ENCODE assay signal across 20 cellular contexts in the genomic region with DNA sequence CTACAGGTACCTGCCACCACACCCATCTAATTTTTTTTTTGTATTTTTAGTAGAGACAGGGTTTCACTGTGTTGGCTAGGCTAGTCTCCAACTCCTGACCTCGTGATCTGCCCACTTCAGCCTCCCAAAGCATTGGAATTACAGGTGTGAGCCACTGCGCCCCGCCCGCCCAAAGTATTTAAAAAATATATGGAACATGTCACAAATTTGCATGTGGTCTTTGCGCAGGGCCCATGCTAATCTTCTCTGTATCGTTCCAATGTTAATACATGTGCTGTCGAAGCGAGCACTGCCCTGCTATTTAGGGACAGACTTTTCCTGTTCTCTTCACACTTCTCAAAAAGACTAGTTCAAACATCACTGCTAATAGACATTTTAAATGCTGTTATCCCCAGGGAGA. TPM values are rescaled to one million over a fixed set of nuclear protein-coding genes. Genes with fewer than 3 reads are reported as not detected.
A peak's percentile ranks its signal among the peaks of the same experiment; 100 is the strongest.
DNase-seq lines count a peak whose midpoint lies in the region; TF ChIP-seq lines count a peak whose summit lies in the region.
"Had no signal": no experiment of that assay in that cellular context is flagged by ENCODE, and none has a peak within 500 bp of the region (broad histone marks: within the 10 kb centered on the region; RNA-seq: fewer than 3 reads in every experiment).

No MANE protein-coding gene starts in this region.

- TF ChIP-seq CTCF in H9 (conservative IDR thresholded peaks at IDR 0.05) (no peak), RWPE1 (conservative IDR thresholded peaks at IDR 0.05; ENCODE audit: low read depth) (no peak), glutamatergic neuron (IDR thresholded peaks at IDR 0.05; ENCODE audit: partially characterized antibody, unreplicated experiment) (no peak)

- DNase-seq in H9 (no peak), RWPE1 (ENCODE audit: low spot score) (no peak), glutamatergic neuron (no peak), trophoblast cell (peak; percentile 51 to 54), NAMALWA (ENCODE audit: low spot score) (no peak), H4 (ENCODE audit: low spot score) (no peak), NCI-H524 (lab: John Stamatoyannopoulos, UW) (no peak)
- DNase-seq: activated CD4-positive, alpha-beta memory T cell treated with anti-CD3 and anti-CD28 coated beads, Interleukin-2, amount 10 ng/mL, durations not matched to agents 7 days and 5 days; activated effector memory CD4-positive, alpha-beta T cell treated with anti-CD3 and anti-CD28 coated beads, Interleukin-2, amount 50 U/mL, for 16 hours; NCI-H1092 treated with DMSO at 0.1 percent for 48 hours; NCI-H1930; Peyer's patch; SJCRH30; tibial artery had no signal

- H2BK120ac ChIP-seq in H9 (ENCODE audit: low read depth, low read length, poor library complexity, severe bottlenecking) (no peak overlapping the region), trophoblast cell (ENCODE audit: insufficient read depth, low read length, poor library complexity) (peak overlapping the region; percentile 31)

- H2BK20ac ChIP-seq in H9 (ENCODE audit: low read depth, low read length, poor library complexity, severe bottlenecking) = no peak overlapping the region

- H2BK5ac ChIP-seq in H9 (ENCODE audit: insufficient read length, low read length) (no peak overlapping the region), trophoblast cell (ENCODE audit: low read depth, low read length, poor library complexity) (no peak overlapping the region)

- H3K23me2 ChIP-seq in H9 (ENCODE audit: insufficient read length, low read depth, low read length, poor library complexity, severe bottlenecking) = peaks cover 12% of the 10 kb centered on the region

- H3K9me3 ChIP-seq in H9 (ENCODE audit: control insufficient read depth, low read depth, low read length) = no peaks in the 10 kb centered on the region
- peaks cover 2% of the 10 kb centered on the region for H3K9me3 ChIP-seq in trophoblast cell (ENCODE audit: insufficient read depth, low read depth, low read length)
- H3K9me3 ChIP-seq: BLaER1 treated with 17β-estradiol and CSF1 and Interleukin-3, amounts not matched to agents 10 nM and 100 nM; Peyer's patch; SJCRH30; tibial artery had no signal

- no CpG with 5 or more reads among the region's 8 CpGs for WGBS in H9 (ENCODE audit: extremely low coverage, insufficient read length, low lambda C conversion rate)
- no CpG with 5 or more reads among the region's 8 CpGs for WGBS in trophoblast cell (ENCODE audit: extremely low coverage, insufficient coverage, insufficient read length)

- H3K18ac ChIP-seq in H9 (ENCODE audit: insufficient read length, low read depth, low read length) (no peak overlapping the region), trophoblast cell (ENCODE audit: low read length) (no peak overlapping the region)

- peaks cover 3% of the 10 kb centered on the region for H3K79me1 ChIP-seq in H9 (ENCODE audit: insufficient read depth, low read depth, low read length, poor library complexity, severe bottlenecking)
- H3K79me1 ChIP-seq in trophoblast cell (ENCODE audit: low read length) = peaks cover 17% of the 10 kb centered on the region

- no peak overlapping the region for H3K4me3 ChIP-seq in trophoblast cell (ENCODE audit: low read depth, low read length)
- H3K4me3 ChIP-seq: BLaER1 treated with 17β-estradiol and CSF1 and Interleukin-3, amounts not matched to agents 10 nM and 100 nM; Peyer's patch; SJCRH30; tibial artery had no signal

- H4K5ac ChIP-seq in H9 (ENCODE audit: insufficient read length, low read depth, low read length) = no peak overlapping the region

- H3K4me2 ChIP-seq in H9 (ENCODE audit: insufficient read depth, insufficient read length, low read length) = no peak overlapping the region
- H3K4me2 ChIP-seq in trophoblast cell (ENCODE audit: low read length) = no peak overlapping the region
- H3K4me2 ChIP-seq: BLaER1 treated with 17β-estradiol and CSF1 and Interleukin-3, amounts not matched to agents 10 nM and 100 nM had no signal

- H2BK15ac ChIP-seq in H9 (ENCODE audit: low read depth, low read length) = no peak overlapping the region

- H2AFZ ChIP-seq in H9 (ENCODE audit: low read length) (no peak overlapping the region), trophoblast cell (ENCODE audit: insufficient read depth, low read length, poor library complexity) (no peak overlapping the region)

- H3K79me2 ChIP-seq in H9 (ENCODE audit: insufficient read depth, low read length) (peaks cover 2% of the 10 kb centered on the region; the same call in 1 of the 2 replicates), trophoblast cell (ENCODE audit: control insufficient read depth, insufficient read depth, low read length, poor library complexity) (peaks cover 11% of the 10 kb centered on the region)

- H3K27me3 ChIP-seq in H9 (ENCODE audit: insufficient read depth, low read length) = no peaks in the 10 kb centered on the region
- H3K27me3 ChIP-seq in trophoblast cell (ENCODE audit: insufficient read depth, low read length) = no peaks in the 10 kb centered on the region
- H3K27me3 ChIP-seq: BLaER1 treated with 17β-estradiol and CSF1 and Interleukin-3, amounts not matched to agents 10 nM and 100 nM; Peyer's patch; SJCRH30; tibial artery had no signal

- H2AK5ac ChIP-seq in H9 (ENCODE audit: insufficient read length, low read length) = no peak overlapping the region
- H2AK5ac ChIP-seq in trophoblast cell (ENCODE audit: low read length) = no peak overlapping the region

- H3K4me3 Mint-ChIP-seq in H9 (peak overlapping the region in 1 of 2 experiments; percentile 66; a peak in 2 of 5 replicates), glutamatergic neuron (ENCODE audit: unreplicated experiment) (no peak overlapping the region)
- H3K4me3 Mint-ChIP-seq: activated CD4-positive, alpha-beta memory T cell treated with anti-CD3 and anti-CD28 coated beads, Interleukin-2, amount 10 ng/mL, durations not matched to agents 7 days and 5 days; stimulated activated naive CD8-positive, alpha-beta T cell treated with anti-CD3 and anti-CD28 coated beads, Interleukin-15, Interleukin-2, amounts not matched to agents 100 ng/mL and 50 ng/mL, for 24 hours had no signal

- H4K20me1 ChIP-seq in H9 (ENCODE audit: control insufficient read depth, insufficient read depth, insufficient read length) = no peaks in the 10 kb centered on the region

- H3K23ac ChIP-seq in H9 (ENCODE audit: insufficient read length, low read depth, low read length) (no peak overlapping the region), trophoblast cell (ENCODE audit: low read length) (no peak overlapping the region)

- H3K36me3 Mint-ChIP-seq in H9 (ENCODE audit: insufficient read depth in 1 of 3, low read depth in 3 of 3) (no peaks in the 10 kb centered on the region; a peak in 2 of 7 replicates), glutamatergic neuron (ENCODE audit: unreplicated experiment) (no peaks in the 10 kb centered on the region)

- no peaks in the 10 kb centered on the region for H3K4me1 ChIP-seq in H9 (ENCODE audit: insufficient read depth, low read length)
- H3K4me1 ChIP-seq in trophoblast cell (ENCODE audit: control insufficient read depth in 1 of 2, insufficient read depth in 2 of 2, low read length in 2 of 2) = peaks cover 11 to 21% of the 10 kb centered on the region in 2 experiments

- H3K9ac ChIP-seq in H9 (ENCODE audit: extremely low read depth, insufficient read length, low read length) (no peak overlapping the region), trophoblast cell (ENCODE audit: low read length) (no peak overlapping the region)
- H3K9ac ChIP-seq: BLaER1 treated with 17β-estradiol and CSF1 and Interleukin-3, amounts not matched to agents 10 nM and 100 nM had no signal

- no peak overlapping the region for H3K56ac ChIP-seq in H9 (ENCODE audit: insufficient read length, low read depth, low read length)

- H3T11ph ChIP-seq in H9 (ENCODE audit: low read length) = no peak overlapping the region

- H3K27me3 Mint-ChIP-seq in H9 (ENCODE audit: low read depth) (no peaks in the 10 kb centered on the region; the same call in 1 of the 2 replicates), glutamatergic neuron (ENCODE audit: unreplicated experiment) (peaks cover 13% of the 10 kb centered on the region)
- H3K27me3 Mint-ChIP-seq: activated CD4-positive, alpha-beta memory T cell treated with anti-CD3 and anti-CD28 coated beads, Interleukin-2, amount 10 ng/mL, durations not matched to agents 7 days and 5 days; stimulated activated naive CD8-positive, alpha-beta T cell treated with anti-CD3 and anti-CD28 coated beads, Interleukin-15, Interleukin-2, amounts not matched to agents 100 ng/mL and 50 ng/mL, for 24 hours had no signal

- H3K4ac ChIP-seq in H9 (ENCODE audit: low read depth, low read length) = no peak overlapping the region
- no peak overlapping the region for H3K4ac ChIP-seq in trophoblast cell (ENCODE audit: low read depth, low read length)

- no peak overlapping the region for H2BK12ac ChIP-seq in H9 (ENCODE audit: insufficient read length, low read depth, low read length)
- peak overlapping the region; percentile 63 for H2BK12ac ChIP-seq in trophoblast cell (ENCODE audit: low read length)

- H4K91ac ChIP-seq in H9 (ENCODE audit: insufficient read length, low read depth, low read length) = no peak overlapping the region
- H4K91ac ChIP-seq in trophoblast cell (ENCODE audit: low read depth, low read length) = no peak overlapping the region

- no peaks in the 10 kb centered on the region for H3K36me3 ChIP-seq in trophoblast cell (ENCODE audit: control insufficient read depth in 1 of 2, insufficient read depth in 2 of 2, low read length in 2 of 2)
- H3K36me3 ChIP-seq: Peyer's patch, SJCRH30, tibial artery had no signal

- H3K27ac ChIP-seq in H9 (ENCODE audit: insufficient read length, low read depth, low read length) (no peak overlapping the region), RWPE1 (peak overlapping the region; percentile 96), trophoblast cell (ENCODE audit: low read depth, low read length) (no peak overlapping the region)
- H3K27ac ChIP-seq: BLaER1 treated with 17β-estradiol and CSF1 and Interleukin-3, amounts not matched to agents 10 nM and 100 nM; SJCRH30 had no signal

- H3K9me3 Mint-ChIP-seq in H9 (no peaks in the 10 kb centered on the region), glutamatergic neuron (ENCODE audit: unreplicated experiment) (peaks cover 9% of the 10 kb centered on the region)
- H3K9me3 Mint-ChIP-seq: activated CD4-positive, alpha-beta memory T cell treated with anti-CD3 and anti-CD28 coated beads, Interleukin-2, amount 10 ng/mL, durations not matched to agents 7 days and 5 days; stimulated activated naive CD8-positive, alpha-beta T cell treated with anti-CD3 and anti-CD28 coated beads, Interleukin-15, Interleukin-2, amounts not matched to agents 100 ng/mL and 50 ng/mL, for 24 hours had no signal

- H3K27ac Mint-ChIP-seq in H9 = peak overlapping the region in 2 of 3 experiments; percentile 62 to 63; a peak in 3 of 7 replicates
- peak overlapping the region; percentile 86 for H3K27ac Mint-ChIP-seq in glutamatergic neuron (ENCODE audit: unreplicated experiment)
- H3K27ac Mint-ChIP-seq: activated CD4-positive, alpha-beta memory T cell treated with anti-CD3 and anti-CD28 coated beads, Interleukin-2, amount 10 ng/mL, durations not matched to agents 7 days and 5 days; stimulated activated naive CD8-positive, alpha-beta T cell treated with anti-CD3 and anti-CD28 coated beads, Interleukin-15, Interleukin-2, amounts not matched to agents 100 ng/mL and 50 ng/mL, for 24 hours had no signal

- H3K4me1 Mint-ChIP-seq in H9 = peaks cover 27 to 37% of the 10 kb centered on the region in 2 experiments
- peaks cover 14% of the 10 kb centered on the region for H3K4me1 Mint-ChIP-seq in glutamatergic neuron (ENCODE audit: low read depth, unreplicated experiment)

- H4K12ac ChIP-seq in trophoblast cell (ENCODE audit: low read depth, low read length) = no peak overlapping the region

- POLR2A ChIA-PET in RWPE1 (lab: Yijun Ruan, JAX; ENCODE audit: low non-redundant PET) = no interaction called here

- CTCF ChIA-PET in RWPE1 (lab: Yijun Ruan, JAX) = interaction anchor here (0.6 kb wide), 1 partner anchor 47 kb away, joined by 4 read pairs; no protein-coding TSS in a partner anchor

- H4K8ac ChIP-seq in H9 (replicated peaks; ENCODE audit: insufficient read length, low read depth, low read length) = no peak overlapping the region
- no peak overlapping the region for H4K8ac ChIP-seq in trophoblast cell (ENCODE audit: low read depth, low read length)

- no peak overlapping the region for H3K14ac ChIP-seq in H9 (ENCODE audit: insufficient read depth, low read length)
- H3K14ac ChIP-seq in trophoblast cell (ENCODE audit: low read length) = peak overlapping the region; percentile 34

RNA-seq across cellular contexts. Expression of a gene that starts 1.2 kb away (rescaled TPM):
- total RNA-seq in H9 (2021) (0.28 and 0.37 TPM in 2 replicates), glutamatergic neuron (ENCODE audit: unreplicated experiment) (not detected)
- 0.12 and 0.15 TPM in 2 replicates for polyA plus RNA-seq in trophoblast cell (2013)
- not detected in 2 replicates for total RNA-seq in H4 (2014; rRNA removed; shearing (Covaris generic))
- total RNA-seq: cerebellum, epithelial cell of proximal tubule, HT-29, myocyte, Peyer's patch, SJCRH30 had no signal

RNA-seq across cellular contexts. Expression of a gene that starts 2.5 kb away (rescaled TPM):
- total RNA-seq in H9 (2021) (108 and 109 TPM in 2 replicates), glutamatergic neuron (ENCODE audit: unreplicated experiment) (175 TPM)
- 102 and 103 TPM in 2 replicates for polyA plus RNA-seq in trophoblast cell (2013)
- total RNA-seq in H4 (2014; rRNA removed; shearing (Covaris generic)) = 55.5 and 61.1 TPM in 2 replicates

RNA-seq across cellular contexts. Expression of a gene that starts 48.8 kb away (rescaled TPM):
- 25.1 and 29.7 TPM in 2 replicates for total RNA-seq in H9 (2021)
- total RNA-seq in glutamatergic neuron (ENCODE audit: unreplicated experiment) = 13.6 TPM
- 6.6 and 7.6 TPM in 2 replicates for polyA plus RNA-seq in trophoblast cell (2013)
- total RNA-seq in H4 (2014; rRNA removed; shearing (Covaris generic)) = 26.2 and 31.7 TPM in 2 replicates

RNA-seq across cellular contexts. Expression of a gene that starts 53.7 kb away (rescaled TPM):
- 76.7 and 77.5 TPM in 2 replicates for total RNA-seq in H9 (2021)
- total RNA-seq in glutamatergic neuron (ENCODE audit: unreplicated experiment) = 51.0 TPM
- polyA plus RNA-seq in trophoblast cell (2013) = 50.3 and 50.7 TPM in 2 replicates
- total RNA-seq in H4 (2014; rRNA removed; shearing (Covaris generic)) = 16.1 TPM in 2 replicates

Comparison
In these comparisons a context has a peak if more than half of its experiments do, and no peak if none do; other contexts are left out.
1. DNase-seq: peak in trophoblast cell (2 of 2); none in H9 (single experiment), RWPE1 (single experiment), glutamatergic neuron (single experiment), NAMALWA (single experiment), H4 (single experiment) and NCI-H524 (0 of 2).